22 cellular contexts compared by ENCODE assay signal in the genomic region with DNA sequence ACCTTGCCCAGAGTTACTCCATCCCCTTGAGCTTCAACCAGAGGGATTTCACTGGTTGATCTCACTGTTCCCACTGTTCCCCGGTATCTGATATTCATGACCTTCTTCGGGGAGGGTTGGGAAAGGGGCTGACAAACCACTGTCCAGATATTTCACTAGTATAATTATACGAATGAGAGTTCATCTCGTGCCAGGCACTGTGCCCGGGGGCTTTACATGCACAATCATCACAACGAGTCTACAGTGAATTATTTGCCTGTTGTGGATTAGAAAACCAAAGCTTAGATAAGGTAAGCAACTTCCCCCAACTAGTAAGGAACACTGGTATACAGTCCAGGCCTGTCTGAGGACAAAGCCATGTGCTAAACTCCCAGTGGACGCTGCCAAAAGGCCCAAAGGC. TPM values are rescaled to one million over a fixed set of nuclear protein-coding genes. Genes with fewer than 3 reads are reported as not detected.
DNase-seq lines count a peak whose midpoint lies in the region; ATAC-seq and TF ChIP-seq lines count a peak whose summit lies in the region.
"Had no signal": no experiment of that assay in that cellular context is flagged by ENCODE, and none has a peak within 500 bp of the region (broad histone marks: within the 10 kb centered on the region; RNA-seq: fewer than 3 reads in every experiment).

No MANE protein-coding gene starts in this region.

- BruUV-seq in mammary epithelial cell (replicated peaks; lab: Mats Ljungman, UMichigan) = no TSS peak

- H3K27me3 ChIP-seq in mammary epithelial cell (ENCODE audit: insufficient read depth, low read length) = peaks cover 8% of the 10 kb centered on the region
- H3K27me3 ChIP-seq in osteoblast (ENCODE audit: insufficient read depth, low read length) = peaks cover 9% of the 10 kb centered on the region
- H3K27me3 ChIP-seq: body of pancreas, right lobe of liver, testis had no signal

- dilution Hi-C loops in mammary epithelial cell (cut with HindIII; ENCODE audit: low sequenced_read_pairs) = loop anchor here (25.0 kb wide), 1 partner anchor 542 kb away; a partner anchor contains a TSS

- H3K4me3 ChIP-seq in mammary epithelial cell (replicated peaks in 1 of 3; ENCODE audit: insufficient read depth in 1 of 3, low read depth in 2 of 3, low read length in 3 of 3) (no peak overlapping the region), osteoblast (ENCODE audit: insufficient read depth, low read length) (no peak overlapping the region)
- H3K4me3 ChIP-seq: body of pancreas, coronary artery, right lobe of liver, testis had no signal

- H3K9me3 ChIP-seq in mammary epithelial cell (replicated peaks; ENCODE audit: insufficient read depth, low read length) (no peaks in the 10 kb centered on the region), osteoblast (ENCODE audit: low read depth, low read length) (no peaks in the 10 kb centered on the region)
- H3K9me3 ChIP-seq: body of pancreas, right lobe of liver, testis had no signal

- H2AFZ ChIP-seq in mammary epithelial cell (ENCODE audit: low read depth, low read length) (no peak overlapping the region), osteoblast (ENCODE audit: low read length) (no peak overlapping the region)

- ATAC-seq in HG03025 (IDR thresholded peaks at IDR 0.05; ENCODE audit: low FRiP score, unreplicated experiment) = no peak
- ATAC-seq in GM21786 (IDR thresholded peaks at IDR 0.05; ENCODE audit: unreplicated experiment) = no peak
- ATAC-seq: activated T-helper 17 cell treated with anti-CD3 and anti-CD28 coated beads, Interleukin-2, amount 50 U/mL, for 72 hours; stimulated activated effector memory CD8-positive, alpha-beta T cell treated with anti-CD3 and anti-CD28 coated beads, Interleukin-12 subunit alpha, Interleukin-12 subunit beta, amount 100 ng/mL, for 72 hours had no signal

- intact Hi-C loops in mammary epithelial cell (cut with micrococcal nuclease) = no loop called here

- in situ Hi-C loops in mammary epithelial cell (cut with MboI; ENCODE audit: low sequenced_read_pairs in 2 of 2) = loop anchor here (25.0 kb wide), 5 partner anchors 267 to 1208 kb away; a partner anchor contains a TSS

- H3K9ac ChIP-seq in mammary epithelial cell (ENCODE audit: insufficient read depth, low read length) = no peak overlapping the region

- CTCF ChIA-PET in mammary epithelial cell (lab: Charles Lee; ENCODE audit: low non-redundant PET) = no interaction called here

- no peaks in the 10 kb centered on the region for H4K20me1 ChIP-seq in mammary epithelial cell (ENCODE audit: insufficient read depth, low read length)
- peaks cover 7% of the 10 kb centered on the region for H4K20me1 ChIP-seq in osteoblast (ENCODE audit: insufficient read depth, low read length)

- DNase-seq in M059J (ENCODE audit: low read depth) (peak; percentile 71), mammary epithelial cell (no peak), osteoblast (ENCODE audit: insufficient read length, low spot score, missing footprints) (no peak), NCI-H345 (lab: John Stamatoyannopoulos, UW) (no peak), GM03348 (ENCODE audit: low spot score) (no peak)
- DNase-seq: activated CD4-positive, alpha-beta T cell treated with anti-CD3 and anti-CD28 coated beads for 48 hours; activated naive CD8-positive, alpha-beta T cell treated with anti-CD3 and anti-CD28 coated beads for 36 hours; CD4-positive, CD25-positive, alpha-beta regulatory T cell; immature natural killer cell; NCI-H2029 treated with DMSO at 0.1 percent for 48 hours; NK-92 treated with Interleukin-12 subunit alpha and Interleukin-12 subunit beta, amount 100 ng/mL, for 24 hours; occipital lobe; right lobe of liver; RPMI8226; testis had no signal

- WGBS in mammary epithelial cell (ENCODE audit: low coverage, missing lambda C conversion rate) = 38% methylated on average over 5 of the region's 7 CpGs

- no peaks in the 10 kb centered on the region for H3K79me2 ChIP-seq in mammary epithelial cell (ENCODE audit: insufficient read depth, low read length)
- H3K79me2 ChIP-seq in osteoblast (ENCODE audit: insufficient read depth, low read length) = no peaks in the 10 kb centered on the region

- peak overlapping the region; percentile 81 for H3K27ac ChIP-seq in 22Rv1
- no peak overlapping the region for H3K27ac ChIP-seq in mammary epithelial cell (ENCODE audit: insufficient read depth, low read depth, low read length)
- H3K27ac ChIP-seq in osteoblast (ENCODE audit: low read depth, low read length) = peak overlapping the region; percentile 56
- H3K27ac ChIP-seq: right lobe of liver, testis had no signal

- H3K4me2 ChIP-seq in mammary epithelial cell (ENCODE audit: insufficient read depth, low read depth, low read length) (peak overlapping the region; percentile 70), osteoblast (ENCODE audit: insufficient read depth, low read length) (peak overlapping the region; percentile 69)

- H3K36me3 ChIP-seq in mammary epithelial cell (ENCODE audit: insufficient read depth, low read length) = no peaks in the 10 kb centered on the region
- no peaks in the 10 kb centered on the region for H3K36me3 ChIP-seq in osteoblast (ENCODE audit: insufficient read depth, low read length)
- H3K36me3 ChIP-seq: right lobe of liver had no signal

- peaks cover 37% of the 10 kb centered on the region for H3K4me1 ChIP-seq in mammary epithelial cell (ENCODE audit: insufficient read depth, low read length)
- peaks cover 54% of the 10 kb centered on the region for H3K4me1 ChIP-seq in osteoblast (ENCODE audit: insufficient read depth, low read length)
- H3K4me1 ChIP-seq: right lobe of liver had no signal

- TF ChIP-seq CTCF in 22Rv1 (IDR thresholded peaks at IDR 0.05) (no peak), mammary epithelial cell (conservative IDR thresholded peaks at IDR 0.05 in 1 of 2, IDR thresholded peaks at IDR 0.05 in 1 of 2; ENCODE audit: extremely low read depth in 1 of 2, insufficient read depth in 1 of 2, low read depth in 1 of 2, low read length in 2 of 2) (no peak), osteoblast (IDR thresholded peaks at IDR 0.05; ENCODE audit: extremely low read depth, low read depth, low read length) (no peak)

RNA-seq across cellular contexts. Expression of a gene that starts 50.0 kb away (rescaled TPM):
- total RNA-seq in M059J (2014; rRNA removed; shearing (Covaris generic)) = 0.25 and 0.62 TPM in 2 replicates
- 1 to 10 TPM; 4.1 to 5.3 TPM for total RNA-seq in mammary epithelial cell
- polyA plus RNA-seq in mammary epithelial cell = 2.0 TPM
- 13.8 TPM for polyA minus RNA-seq in mammary epithelial cell
- total RNA-seq in osteoblast = 0.59 and 0.72 TPM in 2 replicates
